1 cellular context compared by ENCODE assay signal in the genomic region with DNA sequence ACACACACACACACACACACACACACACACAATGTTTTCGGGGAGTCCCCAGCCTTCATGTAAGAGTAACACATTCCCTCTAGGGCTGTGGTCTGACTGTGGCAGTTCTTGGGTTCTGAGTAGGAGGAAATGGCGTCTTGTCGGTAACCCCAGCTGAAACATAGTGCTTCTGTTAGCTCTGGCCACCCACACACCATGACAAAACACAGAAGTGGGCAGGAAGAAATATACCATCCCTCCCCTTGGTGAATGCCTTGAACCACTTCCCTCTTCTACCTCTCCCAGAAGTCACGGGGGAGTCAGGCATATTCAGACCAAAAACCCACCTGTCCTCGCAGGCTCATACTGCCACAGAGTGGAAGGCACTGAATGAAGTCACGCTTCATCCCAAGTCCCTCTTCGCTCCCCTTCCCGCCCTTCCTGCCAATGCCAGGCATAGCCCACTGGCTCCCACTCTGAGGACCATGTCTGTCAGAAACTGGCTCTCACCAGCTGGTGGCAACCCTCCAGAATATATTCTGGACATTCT.
TF ChIP-seq lines count a peak whose summit lies in the region.

No MANE protein-coding gene starts in this region.

TF ChIP-seq in WTC11, 78 proteins besides CTCF, POLR2A, EP300 and RAD21:
- TF ChIP-seq, protein P1, sequence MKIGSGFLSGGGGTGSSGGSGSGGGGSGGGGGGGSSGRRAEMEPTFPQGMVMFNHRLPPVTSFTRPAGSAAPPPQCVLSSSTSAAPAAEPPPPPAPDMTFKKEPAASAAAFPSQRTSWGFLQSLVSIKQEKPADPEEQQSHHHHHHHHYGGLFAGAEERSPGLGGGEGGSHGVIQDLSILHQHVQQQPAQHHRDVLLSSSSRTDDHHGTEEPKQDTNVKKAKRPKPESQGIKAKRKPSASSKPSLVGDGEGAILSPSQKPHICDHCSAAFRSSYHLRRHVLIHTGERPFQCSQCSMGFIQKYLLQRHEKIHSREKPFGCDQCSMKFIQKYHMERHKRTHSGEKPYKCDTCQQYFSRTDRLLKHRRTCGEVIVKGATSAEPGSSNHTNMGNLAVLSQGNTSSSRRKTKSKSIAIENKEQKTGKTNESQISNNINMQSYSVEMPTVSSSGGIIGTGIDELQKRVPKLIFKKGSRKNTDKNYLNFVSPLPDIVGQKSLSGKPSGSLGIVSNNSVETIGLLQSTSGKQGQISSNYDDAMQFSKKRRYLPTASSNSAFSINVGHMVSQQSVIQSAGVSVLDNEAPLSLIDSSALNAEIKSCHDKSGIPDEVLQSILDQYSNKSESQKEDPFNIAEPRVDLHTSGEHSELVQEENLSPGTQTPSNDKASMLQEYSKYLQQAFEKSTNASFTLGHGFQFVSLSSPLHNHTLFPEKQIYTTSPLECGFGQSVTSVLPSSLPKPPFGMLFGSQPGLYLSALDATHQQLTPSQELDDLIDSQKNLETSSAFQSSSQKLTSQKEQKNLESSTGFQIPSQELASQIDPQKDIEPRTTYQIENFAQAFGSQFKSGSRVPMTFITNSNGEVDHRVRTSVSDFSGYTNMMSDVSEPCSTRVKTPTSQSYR (CRISPR knock-in tag; IDR thresholded peaks at IDR 0.05): no peak
- TF ChIP-seq IRF2 (CRISPR knock-in tag; IDR thresholded peaks at IDR 0.05; ENCODE audit: borderline replicate concordance, low read depth) (no peak), E2F4 (CRISPR knock-in tag; IDR thresholded peaks at IDR 0.05; ENCODE audit: borderline replicate concordance, low read depth) (no peak), MYBL2 (CRISPR knock-in tag; IDR thresholded peaks at IDR 0.05) (no peak), SOX15 (CRISPR knock-in tag; IDR thresholded peaks at IDR 0.05) (no peak), MXD4 (CRISPR knock-in tag; IDR thresholded peaks at IDR 0.05; ENCODE audit: borderline replicate concordance) (no peak), ATF3 (CRISPR knock-in tag; conservative IDR thresholded peaks at IDR 0.05) (no peak), ELF4 (CRISPR knock-in tag; IDR thresholded peaks at IDR 0.05; ENCODE audit: low read depth) (no peak), ETV6 (CRISPR knock-in tag; IDR thresholded peaks at IDR 0.05) (no peak), SMAD3 (CRISPR knock-in tag; IDR thresholded peaks at IDR 0.05; ENCODE audit: borderline replicate concordance) (no peak)
- TF ChIP-seq, protein P2, sequence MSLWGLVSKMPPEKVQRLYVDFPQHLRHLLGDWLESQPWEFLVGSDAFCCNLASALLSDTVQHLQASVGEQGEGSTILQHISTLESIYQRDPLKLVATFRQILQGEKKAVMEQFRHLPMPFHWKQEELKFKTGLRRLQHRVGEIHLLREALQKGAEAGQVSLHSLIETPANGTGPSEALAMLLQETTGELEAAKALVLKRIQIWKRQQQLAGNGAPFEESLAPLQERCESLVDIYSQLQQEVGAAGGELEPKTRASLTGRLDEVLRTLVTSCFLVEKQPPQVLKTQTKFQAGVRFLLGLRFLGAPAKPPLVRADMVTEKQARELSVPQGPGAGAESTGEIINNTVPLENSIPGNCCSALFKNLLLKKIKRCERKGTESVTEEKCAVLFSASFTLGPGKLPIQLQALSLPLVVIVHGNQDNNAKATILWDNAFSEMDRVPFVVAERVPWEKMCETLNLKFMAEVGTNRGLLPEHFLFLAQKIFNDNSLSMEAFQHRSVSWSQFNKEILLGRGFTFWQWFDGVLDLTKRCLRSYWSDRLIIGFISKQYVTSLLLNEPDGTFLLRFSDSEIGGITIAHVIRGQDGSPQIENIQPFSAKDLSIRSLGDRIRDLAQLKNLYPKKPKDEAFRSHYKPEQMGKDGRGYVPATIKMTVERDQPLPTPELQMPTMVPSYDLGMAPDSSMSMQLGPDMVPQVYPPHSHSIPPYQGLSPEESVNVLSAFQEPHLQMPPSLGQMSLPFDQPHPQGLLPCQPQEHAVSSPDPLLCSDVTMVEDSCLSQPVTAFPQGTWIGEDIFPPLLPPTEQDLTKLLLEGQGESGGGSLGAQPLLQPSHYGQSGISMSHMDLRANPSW (CRISPR knock-in tag; conservative IDR thresholded peaks at IDR 0.05; ENCODE audit: low read depth): no peak
- TF ChIP-seq, protein P3, sequence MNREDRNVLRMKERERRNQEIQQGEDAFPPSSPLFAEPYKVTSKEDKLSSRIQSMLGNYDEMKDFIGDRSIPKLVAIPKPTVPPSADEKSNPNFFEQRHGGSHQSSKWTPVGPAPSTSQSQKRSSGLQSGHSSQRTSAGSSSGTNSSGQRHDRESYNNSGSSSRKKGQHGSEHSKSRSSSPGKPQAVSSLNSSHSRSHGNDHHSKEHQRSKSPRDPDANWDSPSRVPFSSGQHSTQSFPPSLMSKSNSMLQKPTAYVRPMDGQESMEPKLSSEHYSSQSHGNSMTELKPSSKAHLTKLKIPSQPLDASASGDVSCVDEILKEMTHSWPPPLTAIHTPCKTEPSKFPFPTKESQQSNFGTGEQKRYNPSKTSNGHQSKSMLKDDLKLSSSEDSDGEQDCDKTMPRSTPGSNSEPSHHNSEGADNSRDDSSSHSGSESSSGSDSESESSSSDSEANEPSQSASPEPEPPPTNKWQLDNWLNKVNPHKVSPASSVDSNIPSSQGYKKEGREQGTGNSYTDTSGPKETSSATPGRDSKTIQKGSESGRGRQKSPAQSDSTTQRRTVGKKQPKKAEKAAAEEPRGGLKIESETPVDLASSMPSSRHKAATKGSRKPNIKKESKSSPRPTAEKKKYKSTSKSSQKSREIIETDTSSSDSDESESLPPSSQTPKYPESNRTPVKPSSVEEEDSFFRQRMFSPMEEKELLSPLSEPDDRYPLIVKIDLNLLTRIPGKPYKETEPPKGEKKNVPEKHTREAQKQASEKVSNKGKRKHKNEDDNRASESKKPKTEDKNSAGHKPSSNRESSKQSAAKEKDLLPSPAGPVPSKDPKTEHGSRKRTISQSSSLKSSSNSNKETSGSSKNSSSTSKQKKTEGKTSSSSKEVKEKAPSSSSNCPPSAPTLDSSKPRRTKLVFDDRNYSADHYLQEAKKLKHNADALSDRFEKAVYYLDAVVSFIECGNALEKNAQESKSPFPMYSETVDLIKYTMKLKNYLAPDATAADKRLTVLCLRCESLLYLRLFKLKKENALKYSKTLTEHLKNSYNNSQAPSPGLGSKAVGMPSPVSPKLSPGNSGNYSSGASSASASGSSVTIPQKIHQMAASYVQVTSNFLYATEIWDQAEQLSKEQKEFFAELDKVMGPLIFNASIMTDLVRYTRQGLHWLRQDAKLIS (CRISPR knock-in tag; IDR thresholded peaks at IDR 0.05; ENCODE audit: borderline replicate concordance): no peak
